Comparison of ENCODE assay signal across 1 cellular context in the genomic region with DNA sequence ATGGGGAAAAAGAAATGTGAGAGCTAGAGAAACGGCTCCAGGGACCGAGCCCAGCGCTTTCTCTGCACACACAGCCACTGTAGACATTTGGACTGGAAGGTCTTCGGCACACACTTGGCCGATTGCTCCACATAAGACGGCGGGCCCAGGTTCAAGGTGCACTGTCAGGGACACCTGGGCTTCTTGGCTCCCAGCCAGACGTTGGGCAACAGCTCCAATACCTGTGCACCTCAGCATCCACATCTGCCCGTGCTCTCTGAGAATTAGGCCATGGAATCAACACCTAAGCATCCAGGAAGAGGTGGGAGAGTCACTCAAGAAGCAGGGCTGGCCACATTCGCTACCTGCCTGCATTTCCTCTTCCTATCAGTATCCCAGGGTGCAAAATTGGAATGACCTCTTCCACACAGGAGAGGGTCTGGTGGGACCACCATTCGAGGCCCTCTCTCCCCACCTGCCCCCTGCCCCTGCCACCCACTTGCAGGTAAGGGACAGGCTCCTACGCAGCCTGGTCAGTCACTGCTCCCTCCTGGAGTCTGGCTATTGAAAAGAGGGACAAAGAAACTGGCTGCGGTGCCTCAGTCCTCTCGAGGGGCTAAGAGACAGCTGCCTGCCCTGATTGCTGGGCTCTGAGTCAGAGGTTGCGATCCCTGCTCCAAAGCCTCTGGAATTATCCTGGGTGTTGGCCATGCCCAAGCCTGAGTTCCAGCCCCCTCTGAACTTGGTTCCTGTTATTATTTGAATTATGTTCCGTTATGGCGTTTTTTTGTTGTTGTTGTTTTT.
TF ChIP-seq lines count a peak whose summit lies in the region.

No MANE protein-coding gene starts in this region.

TF ChIP-seq in H1, 55 proteins besides CTCF, POLR2A, EP300 and RAD21:
- TF ChIP-seq JUND (IDR thresholded peaks at IDR 0.05; ENCODE audit: low read length), result no peak
- TF ChIP-seq SIN3A (conservative IDR thresholded peaks at IDR 0.05 in 1 of 2, IDR thresholded peaks at IDR 0.05 in 1 of 2; ENCODE audit: low read depth in 1 of 2, low read length in 2 of 2), result no peak
- no peak for TF ChIP-seq TBP (IDR thresholded peaks at IDR 0.05; ENCODE audit: low read depth, low read length)
- TF ChIP-seq KDM5A (IDR thresholded peaks at IDR 0.05; ENCODE audit: low read length), result no peak
- TF ChIP-seq BACH1 (IDR thresholded peaks at IDR 0.05; ENCODE audit: low read length), result no peak
- TF ChIP-seq RFX5 (IDR thresholded peaks at IDR 0.05; ENCODE audit: borderline replicate concordance, low read depth, low read length), result no peak
- no peak for TF ChIP-seq CEBPB (IDR thresholded peaks at IDR 0.05; ENCODE audit: low read depth, low read length)
- TF ChIP-seq NRF1 (IDR thresholded peaks at IDR 0.05; ENCODE audit: low read depth, low read length), result no peak
